14 cellular contexts compared by ENCODE assay signal in the genomic region with DNA sequence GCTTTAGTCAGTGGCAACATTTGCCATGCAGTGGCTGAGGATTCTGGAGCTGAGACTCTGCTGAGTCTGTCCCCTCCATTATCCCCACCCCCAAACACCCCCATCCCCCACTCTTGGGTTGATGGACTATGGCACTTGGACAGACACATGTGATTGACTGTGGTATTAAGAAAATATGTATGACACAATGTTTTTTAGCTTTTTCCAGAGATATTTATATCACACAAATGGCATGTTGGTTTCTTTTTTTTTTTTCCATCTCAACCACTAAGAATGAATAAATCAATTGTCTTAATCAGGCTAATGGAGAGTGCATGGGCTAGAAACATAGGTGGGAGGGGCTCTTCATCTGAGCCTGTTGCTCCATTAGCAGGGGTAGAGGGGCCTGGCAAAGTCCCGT. TPM values are rescaled to one million over a fixed set of nuclear protein-coding genes. Genes with fewer than 3 reads are reported as not detected.
DNase-seq lines count a peak whose midpoint lies in the region; FAIRE-seq and TF ChIP-seq lines count a peak whose summit lies in the region.
"Had no signal": no experiment of that assay in that cellular context is flagged by ENCODE, and none has a peak within 500 bp of the region (broad histone marks: within the 10 kb centered on the region; RNA-seq: fewer than 3 reads in every experiment).

No MANE protein-coding gene starts in this region.

- H3K4me1 ChIP-seq in HEK293 (ENCODE audit: control insufficient read depth, insufficient read depth, low read length) (peaks cover 16% of the 10 kb centered on the region), keratinocyte (ENCODE audit: control insufficient read depth, extremely low read depth, insufficient read depth, low read length) (peaks cover 54% of the 10 kb centered on the region), uterus (peaks cover 8 to 15% of the 10 kb centered on the region in 2 donors)

- no peaks in the 10 kb centered on the region for H3K27me3 ChIP-seq in keratinocyte (ENCODE audit: control insufficient read depth, extremely low read depth, insufficient read depth, low read length)
- H3K27me3 ChIP-seq in uterus: no peaks in the 10 kb centered on the region

- H3K4me3 Mint-ChIP-seq in MCF 10A (ENCODE audit: unreplicated experiment): no peak overlapping the region
- H3K4me3 Mint-ChIP-seq: naive thymus-derived CD8-positive, alpha-beta T cell had no signal

- H3K27me3 Mint-ChIP-seq in MCF 10A (ENCODE audit: insufficient read depth, unreplicated experiment): no peaks in the 10 kb centered on the region

- H2AFZ ChIP-seq in keratinocyte (ENCODE audit: control insufficient read depth, low read length): no peak overlapping the region

- TF ChIP-seq POLR2A in uterus (IDR thresholded peaks at IDR 0.05): no peak
- no peak for TF ChIP-seq POLR2A in lower leg skin (IDR thresholded peaks at IDR 0.05)

- H3K27ac ChIP-seq in HEK293 (ENCODE audit: extremely low read depth, low read depth, low read length) (peak overlapping the region; percentile 33; the same call in 1 of the 2 replicates), keratinocyte (ENCODE audit: control insufficient read depth, insufficient read depth, low read length) (peak overlapping the region; percentile 93), uterus (peak overlapping the region; percentile 80 to 86)
- H3K27ac ChIP-seq: SK-N-MC had no signal

- no peak for TF ChIP-seq CTCF in HEK293 (tag by site-specific recombination; IDR thresholded peaks at IDR 0.05)
- no peak for TF ChIP-seq CTCF in MCF 10A (IDR thresholded peaks at IDR 0.05; ENCODE audit: unreplicated experiment)
- TF ChIP-seq CTCF in keratinocyte (optimal IDR thresholded peaks at IDR 0.05 in 1 of 3, IDR thresholded peaks at IDR 0.05 in 1 of 3, conservative IDR thresholded peaks at IDR 0.05 in 1 of 3; ENCODE audit: extremely low read depth in 1 of 3, insufficient read depth in 2 of 3, low read length in 3 of 3): no peak
- TF ChIP-seq CTCF in uterus (IDR thresholded peaks at IDR 0.05): no peak
- TF ChIP-seq CTCF in lower leg skin (IDR thresholded peaks at IDR 0.05): no peak

- H3K36me3 Mint-ChIP-seq in MCF 10A (ENCODE audit: insufficient read depth, unreplicated experiment): no peaks in the 10 kb centered on the region
- H3K36me3 Mint-ChIP-seq: naive thymus-derived CD8-positive, alpha-beta T cell had no signal

- H3K4me3 ChIP-seq in HEK293 (ENCODE audit: low read depth, low read length) (no peak overlapping the region), keratinocyte (ENCODE audit: control insufficient read depth in 2 of 3, extremely low read depth in 1 of 3, insufficient read depth in 2 of 3, low read depth in 1 of 3, low read length in 3 of 3) (no peak overlapping the region), uterus (no peak overlapping the region), lower leg skin (ENCODE audit: low read depth, poor library complexity, severe bottlenecking) (no peak overlapping the region)
- H3K4me3 ChIP-seq: SK-N-MC had no signal

- no peak overlapping the region for H3K9ac ChIP-seq in keratinocyte (ENCODE audit: control insufficient read depth, extremely low read depth, insufficient read depth, low read length)

- 52 to 54% methylated on average over 1 of the region's 1 CpG for WGBS in lower leg skin, 2 donors

- BruUV-seq in MCF 10A (replicated peaks; lab: Mats Ljungman, UMichigan): no TSS peak

- H3K4me2 ChIP-seq in keratinocyte (ENCODE audit: control insufficient read depth, extremely low read depth, insufficient read depth, low read depth, low read length): peak overlapping the region; percentile 43

- H3K79me2 ChIP-seq in keratinocyte (ENCODE audit: control insufficient read depth, insufficient read depth, low read length): peaks cover 8% of the 10 kb centered on the region

- peaks cover 3% of the 10 kb centered on the region for H3K9me1 ChIP-seq in keratinocyte (ENCODE audit: control insufficient read depth, extremely low read depth, insufficient read depth, low read length)

- no peak overlapping the region for H3K27ac Mint-ChIP-seq in MCF 10A (ENCODE audit: low read depth, unreplicated experiment)
- H3K27ac Mint-ChIP-seq: naive thymus-derived CD8-positive, alpha-beta T cell had no signal

- DNase-seq in MCF 10A (ENCODE audit: unreplicated experiment): peak; percentile 15
- DNase-seq in keratinocyte (ENCODE audit: low read depth, low spot score): no peak
- no peak for DNase-seq in uterus
- no peak for DNase-seq in lower leg skin (ENCODE audit: low spot score in 2 of 2)
- DNase-seq in NOMO-1 treated with dmso at 0.1 percent for 144 hours (lab: John Stamatoyannopoulos, UW; ENCODE audit: unreplicated experiment): no peak
- DNase-seq in mucosa of gallbladder (ENCODE audit: low spot score): no peak
- DNase-seq: effector CD4-positive, alpha-beta T cell; left colon; naive thymus-derived CD8-positive, alpha-beta T cell; NCI-H1092; NCI-H345; stimulated activated CD4-positive, alpha-beta T cell treated with anti-CD3 and anti-CD28 coated beads, Interleukin-1b, Interleukin-23, amount 100 ng/mL, for 48 hours had no signal

- CTCF ChIA-PET in HEK293 (lab: Yijun Ruan, JAX) (interaction anchor here (0.6 to 1.0 kb wide), 3 partner anchors 45 to 252 kb away, joined by 3 read pairs; no protein-coding TSS in a partner anchor), MCF 10A (lab: Yijun Ruan, JAX) (interaction anchor here (0.6 kb wide), 1 partner anchor 227 kb away, joined by 3 read pairs; no protein-coding TSS in a partner anchor)

- H3K9me3 Mint-ChIP-seq in MCF 10A (ENCODE audit: unreplicated experiment): no peaks in the 10 kb centered on the region
- H3K9me3 Mint-ChIP-seq: naive thymus-derived CD8-positive, alpha-beta T cell had no signal

- H3K36me3 ChIP-seq in HEK293 (ENCODE audit: control insufficient read depth in 2 of 2, insufficient read depth in 1 of 2, low read length in 2 of 2): no peaks in the 10 kb centered on the region
- H3K36me3 ChIP-seq in keratinocyte (ENCODE audit: control insufficient read depth in 2 of 2, extremely low read depth in 1 of 2, insufficient read depth in 2 of 2, low read length in 2 of 2): no peaks in the 10 kb centered on the region
- no peaks in the 10 kb centered on the region for H3K36me3 ChIP-seq in uterus

- H3K9me3 ChIP-seq in HEK293 (ENCODE audit: control insufficient read depth, insufficient read depth, low read depth, low read length) (no peaks in the 10 kb centered on the region), keratinocyte (ENCODE audit: control insufficient read depth, low read depth, low read length) (no peaks in the 10 kb centered on the region), uterus (no peaks in the 10 kb centered on the region)

- no peak for FAIRE-seq in keratinocyte (lab: Jason Lieb, UNC)

- dilution Hi-C loops in keratinocyte (cut with MboI; ENCODE audit: extremely low pct_ligation_motif_present, low sequenced_read_pairs): no loop called here

- peaks cover 39% of the 10 kb centered on the region for H3K4me1 Mint-ChIP-seq in MCF 10A (ENCODE audit: insufficient read depth, unreplicated experiment)

- no peaks in the 10 kb centered on the region for H4K20me1 ChIP-seq in keratinocyte (ENCODE audit: control insufficient read depth, extremely low read depth, insufficient read depth, low read length)

- intact Hi-C loops in MCF 10A (cut with micrococcal nuclease) (loop anchor here (10.0 kb wide), 1 partner anchor 254 kb away; a partner anchor contains a TSS), uterus (cut with DNase I; ENCODE audit: low total_unique reads) (no loop called here), lower leg skin (cut with DNase I; ENCODE audit: low total_unique reads) (no loop called here)

- POLR2A ChIA-PET in HEK293 (lab: Yijun Ruan, JAX): no interaction called here
- POLR2A ChIA-PET in MCF 10A (lab: Yijun Ruan, JAX): interaction anchor here (0.6 to 1.0 kb wide), 3 partner anchors 11 to 95 kb away, joined by 3 read pairs; no protein-coding TSS in a partner anchor

TF ChIP-seq in HEK293, 187 proteins besides CTCF, POLR2A, EP300 and RAD21:
- no peak for TF ChIP-seq FEZF1 (tag by site-specific recombination; IDR thresholded peaks at IDR 0.05)
- TF ChIP-seq HOXD13 (CRISPR knock-in tag; IDR thresholded peaks at IDR 0.05; ENCODE audit: borderline replicate concordance): no peak
- TF ChIP-seq, protein P1, sequence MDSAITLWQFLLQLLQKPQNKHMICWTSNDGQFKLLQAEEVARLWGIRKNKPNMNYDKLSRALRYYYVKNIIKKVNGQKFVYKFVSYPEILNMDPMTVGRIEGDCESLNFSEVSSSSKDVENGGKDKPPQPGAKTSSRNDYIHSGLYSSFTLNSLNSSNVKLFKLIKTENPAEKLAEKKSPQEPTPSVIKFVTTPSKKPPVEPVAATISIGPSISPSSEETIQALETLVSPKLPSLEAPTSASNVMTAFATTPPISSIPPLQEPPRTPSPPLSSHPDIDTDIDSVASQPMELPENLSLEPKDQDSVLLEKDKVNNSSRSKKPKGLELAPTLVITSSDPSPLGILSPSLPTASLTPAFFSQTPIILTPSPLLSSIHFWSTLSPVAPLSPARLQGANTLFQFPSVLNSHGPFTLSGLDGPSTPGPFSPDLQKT (IDR thresholded peaks at IDR 0.05; ENCODE audit: borderline replicate concordance, low read depth, low read length): no peak
- TF ChIP-seq ZNF48 (tag by site-specific recombination; IDR thresholded peaks at IDR 0.05): no peak
- no peak for TF ChIP-seq ZNF169 (tag by site-specific recombination; IDR thresholded peaks at IDR 0.05)
- no peak for TF ChIP-seq ZNF654 (tag by site-specific recombination; IDR thresholded peaks at IDR 0.05; ENCODE audit: low read depth)
- TF ChIP-seq HOXC10 (CRISPR knock-in tag; IDR thresholded peaks at IDR 0.05): no peak
- no peak for TF ChIP-seq ZSCAN23 (tag by site-specific recombination; IDR thresholded peaks at IDR 0.05)
- no peak for TF ChIP-seq TRIM28 (IDR thresholded peaks at IDR 0.05; ENCODE audit: borderline replicate concordance, low read length)
TF ChIP-seq in HEK293: peak in this region for 0.

RNA-seq across cellular contexts. Expression of a gene that starts 30.7 kb away (rescaled TPM):
- 3.4 and 5.1 TPM in 2 replicates for total RNA-seq in MCF 10A (2022)
- polyA plus RNA-seq in keratinocyte: 2.7 to 6.0 TPM (median 4.3 TPM) in 3 replicates
- polyA plus RNA-seq in keratinocyte (2011; ENCODE audit: low read depth): 45.2 TPM
- polyA plus RNA-seq in keratinocyte (2011; cell fraction: cytosol; rRNA removed): 4.5 and 5.5 TPM in 2 replicates
- 6.7 and 7.2 TPM in 2 replicates for polyA plus RNA-seq in keratinocyte (2011; cell fraction: nucleus; rRNA removed)
- polyA plus RNA-seq in keratinocyte (2012; ENCODE audit: low replicate concordance): 4.1 and 20.6 TPM in 2 replicates
- 1.5 to 9.2 TPM (median 3.1 TPM) in 3 replicates for polyA minus RNA-seq in keratinocyte
- not detected for polyA minus RNA-seq in keratinocyte (2011; cell fraction: cytosol; rRNA and poly(A)+ RNA removed)
- 3.3 TPM in 1 of 2 replicates, not detected in the other for polyA minus RNA-seq in keratinocyte (2011; cell fraction: nucleus; rRNA and poly(A)+ RNA removed)
- 1 to 10 TPM in 2 of 4 donors, not detected in 2; 1.8 to 3.6 TPM for total RNA-seq in uterus
- 1 to 10 TPM in 3 of 4 donors, not detected in 1; 2.1 to 2.5 (median 2.3) TPM for total RNA-seq in lower leg skin
- total RNA-seq in mucosa of gallbladder: 0.46 TPM

Comparison
In these comparisons a context has a peak if more than half of its experiments do, and no peak if none do; other contexts are left out.
1. H3K27ac ChIP-seq: peak in every context shown above with its lines; median percentile 93 in keratinocyte; 83 in uterus; 33 in HEK293.